Comparison of ENCODE assay signal across 8 cellular contexts in the genomic region with DNA sequence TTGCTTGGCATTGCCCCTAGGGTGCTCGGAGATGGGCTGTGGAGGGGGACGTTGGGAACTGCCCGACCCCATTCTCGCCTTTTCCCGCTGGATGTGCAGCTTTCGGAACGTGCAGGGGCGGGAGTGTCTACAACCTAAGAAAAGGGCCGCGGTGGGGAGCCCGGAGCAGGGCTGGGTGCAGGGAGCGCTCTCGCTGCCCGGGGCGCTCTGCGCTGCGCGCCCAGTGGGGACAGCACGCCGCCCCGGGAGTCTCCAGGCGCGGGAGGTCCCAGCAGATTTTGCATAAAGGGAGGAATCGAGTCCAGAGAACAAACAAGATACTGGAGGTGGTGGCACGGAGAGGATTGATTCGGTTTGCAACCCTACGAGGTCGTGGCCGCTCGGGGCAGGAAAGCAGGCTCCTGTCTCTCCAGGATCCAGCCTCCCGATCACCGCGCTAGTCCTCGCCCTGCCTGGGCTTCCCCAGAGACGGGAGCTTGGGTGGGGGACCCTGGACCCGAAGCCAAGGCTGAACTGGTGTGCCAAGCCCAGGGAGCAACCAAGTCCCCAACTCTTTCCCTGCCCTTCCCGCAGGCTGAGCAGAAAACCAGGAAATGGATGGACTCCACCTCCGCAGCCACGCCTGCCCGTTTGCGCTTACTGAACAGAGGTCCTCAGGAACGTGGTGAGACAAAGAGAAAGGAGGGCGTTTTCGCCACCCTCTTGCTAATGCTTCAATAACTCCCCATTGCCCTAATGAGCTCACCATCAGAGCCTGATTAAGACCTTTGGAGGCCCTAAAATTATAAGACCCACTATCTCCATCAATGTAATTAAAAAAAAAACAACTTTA. TPM values are rescaled to one million over a fixed set of nuclear protein-coding genes. Genes with fewer than 3 reads are reported as not detected.
A peak's percentile ranks its signal among the peaks of the same experiment; 100 is the strongest.
DNase-seq lines count a peak whose midpoint lies in the region; ATAC-seq and TF ChIP-seq lines count a peak whose summit lies in the region.

No MANE protein-coding gene starts in this region.

- H3K4me3 ChIP-seq in ACC112 (ENCODE audit: low read depth, low read length), result peak overlapping the region; percentile 85
- peak overlapping the region; percentile 76 to 84 for H3K4me3 ChIP-seq in duodenal mucosa (ENCODE audit: low read depth in 1 of 2, low read length in 2 of 2)
- peak overlapping the region; percentile 55 for H3K4me3 ChIP-seq in lung
- H3K4me3 ChIP-seq in upper lobe of right lung, result peak overlapping the region; percentile 61

- ATAC-seq in lung (ENCODE audit: insufficient read depth, low FRiP score) (peak; percentile 84), upper lobe of right lung (peak; percentile 90), GM18517 (IDR thresholded peaks at IDR 0.05; ENCODE audit: unreplicated experiment) (no peak)
- no peak for ATAC-seq in effector memory CD8-positive, alpha-beta T cell (replicated peaks)

- H2AFZ ChIP-seq in ACC112 (ENCODE audit: low read length, unreplicated experiment) (peak overlapping the region; percentile 86), H9 (ENCODE audit: low read length) (no peak overlapping the region)

- no CpG with 5 or more reads among the region's 44 CpGs for WGBS in H9 (ENCODE audit: extremely low coverage, insufficient read length, low lambda C conversion rate)
- WGBS in lung, 2 donors, result 1% methylated on average over 41 to 44 of the region's 44 CpGs

- H3K4me1 ChIP-seq in ACC112 (ENCODE audit: control insufficient read depth, insufficient read depth, low read length, unreplicated experiment) (peaks cover 6% of the 10 kb centered on the region), H9 (ENCODE audit: insufficient read depth, low read length) (peaks cover 9% of the 10 kb centered on the region), duodenal mucosa (ENCODE audit: control insufficient read depth in 1 of 2, insufficient read depth in 2 of 2, low read length in 2 of 2) (peaks cover 10 to 18% of the 10 kb centered on the region in 2 donors), lung (ENCODE audit: control insufficient read depth in 2 of 2, insufficient read depth in 2 of 2, low read length in 2 of 2) (peaks cover 0 to 7% of the 10 kb centered on the region in 2 donors), upper lobe of right lung (peaks cover 13% of the 10 kb centered on the region)

- H3K79me1 ChIP-seq in H9 (ENCODE audit: insufficient read depth, low read depth, low read length, poor library complexity, severe bottlenecking), result no peaks in the 10 kb centered on the region

- no peak overlapping the region for H2BK15ac ChIP-seq in H9 (ENCODE audit: low read depth, low read length)

- H3K23me2 ChIP-seq in H9 (ENCODE audit: insufficient read length, low read depth, low read length, poor library complexity, severe bottlenecking), result peaks cover 11% of the 10 kb centered on the region

- no peak overlapping the region for H3K23ac ChIP-seq in H9 (ENCODE audit: insufficient read length, low read depth, low read length)

- 0 out of 2 replicates have a peak, but pooled peaks cover 4% of the 10 kb centered on the region for H3K27me3 ChIP-seq in ACC112 (ENCODE audit: insufficient read depth, low read length)
- H3K27me3 ChIP-seq in H9 (ENCODE audit: insufficient read depth, low read length), result peaks cover 2% of the 10 kb centered on the region; the same call in 1 of the 2 replicates
- H3K27me3 ChIP-seq in duodenal mucosa (ENCODE audit: control insufficient read depth in 1 of 2, insufficient read depth in 2 of 2, low read length in 2 of 2), result no peaks in the 10 kb centered on the region
- no peaks in the 10 kb centered on the region for H3K27me3 ChIP-seq in lung (ENCODE audit: control insufficient read depth, insufficient read depth)
- no peaks in the 10 kb centered on the region for H3K27me3 ChIP-seq in upper lobe of right lung

- TF ChIP-seq CTCF in H9 (conservative IDR thresholded peaks at IDR 0.05) (no peak), lung (IDR thresholded peaks at IDR 0.05; ENCODE audit: control extremely low read depth, extremely low read depth) (no peak), upper lobe of right lung (IDR thresholded peaks at IDR 0.05) (peak; percentile 11)

- no peak overlapping the region for H2AK5ac ChIP-seq in H9 (ENCODE audit: insufficient read length, low read length)

- no peak overlapping the region for H2BK5ac ChIP-seq in H9 (ENCODE audit: insufficient read length, low read length)

- H3K9ac ChIP-seq in H9 (ENCODE audit: extremely low read depth, insufficient read length, low read length) (peak overlapping the region; percentile 59), duodenal mucosa (ENCODE audit: low read depth in 1 of 2, low read length in 2 of 2) (peak overlapping the region; percentile 58 to 88)

- peak overlapping the region; percentile 88 for H3K18ac ChIP-seq in H9 (ENCODE audit: insufficient read length, low read depth, low read length)

- H4K91ac ChIP-seq in H9 (ENCODE audit: insufficient read length, low read depth, low read length), result no peak overlapping the region

- no peaks in the 10 kb centered on the region for H4K20me1 ChIP-seq in H9 (ENCODE audit: control insufficient read depth, insufficient read depth, insufficient read length)

- no peaks in the 10 kb centered on the region for H3K9me3 ChIP-seq in H9 (ENCODE audit: control insufficient read depth, low read depth, low read length)
- no peaks in the 10 kb centered on the region for H3K9me3 ChIP-seq in duodenal mucosa (ENCODE audit: control insufficient read depth in 1 of 2, low read length in 2 of 2)
- peaks cover 0 to 2% of the 10 kb centered on the region in 2 donors for H3K9me3 ChIP-seq in lung (ENCODE audit: control insufficient read depth in 2 of 2, insufficient read depth in 1 of 2, low read length in 1 of 2)
- H3K9me3 ChIP-seq in upper lobe of right lung, result no peaks in the 10 kb centered on the region

- H2BK12ac ChIP-seq in H9 (ENCODE audit: insufficient read length, low read depth, low read length), result no peak overlapping the region

- peak overlapping the region; percentile 70 for H2BK120ac ChIP-seq in H9 (ENCODE audit: low read depth, low read length, poor library complexity, severe bottlenecking)

- H3K36me3 ChIP-seq in ACC112 (ENCODE audit: insufficient read depth, low read length) (no peaks in the 10 kb centered on the region), duodenal mucosa (ENCODE audit: control insufficient read depth in 1 of 2, insufficient read depth in 2 of 2, low read length in 2 of 2) (no peaks in the 10 kb centered on the region), lung (ENCODE audit: control insufficient read depth in 2 of 2, insufficient read depth in 2 of 2, low read length in 2 of 2) (no peaks in the 10 kb centered on the region), upper lobe of right lung (no peaks in the 10 kb centered on the region)

- no peak overlapping the region for H2BK20ac ChIP-seq in H9 (ENCODE audit: low read depth, low read length, poor library complexity, severe bottlenecking)

- DNase-seq in H9 (peak; percentile 76), NCI-H774 (lab: John Stamatoyannopoulos, UW) (peak; percentile 78), lung (ENCODE audit: low spot score) (peak; percentile 64), upper lobe of right lung (peak; percentile 80)
- no peak for DNase-seq in effector memory CD8-positive, alpha-beta T cell

- no peak overlapping the region for H3T11ph ChIP-seq in H9 (ENCODE audit: low read length)

- H3K79me2 ChIP-seq in ACC112 (ENCODE audit: control insufficient read depth, insufficient read depth, low read length, unreplicated experiment), result no peaks in the 10 kb centered on the region
- no peaks in the 10 kb centered on the region for H3K79me2 ChIP-seq in H9 (ENCODE audit: insufficient read depth, low read length)

- H4K8ac ChIP-seq in H9 (replicated peaks; ENCODE audit: insufficient read length, low read depth, low read length), result no peak overlapping the region

- no peak overlapping the region; a peak in 1 of 7 replicates for H3K27ac Mint-ChIP-seq in H9
- H3K27ac Mint-ChIP-seq in effector memory CD8-positive, alpha-beta T cell, result no peak overlapping the region

- H3K9me3 Mint-ChIP-seq in H9, result peaks cover 15 to 19% of the 10 kb centered on the region in 2 experiments
- peaks cover 0 to 2% of the 10 kb centered on the region in 2 donors for H3K9me3 Mint-ChIP-seq in effector memory CD8-positive, alpha-beta T cell

- peaks cover 28 to 32% of the 10 kb centered on the region in 2 experiments for H3K4me1 Mint-ChIP-seq in H9
- H3K4me1 Mint-ChIP-seq in effector memory CD8-positive, alpha-beta T cell (ENCODE audit: low read depth in 2 of 2), result peaks cover 5 to 9% of the 10 kb centered on the region in 2 donors

- H3K4me3 Mint-ChIP-seq in H9, result peak overlapping the region; percentile 72 to 85
- peak overlapping the region in 1 of 2 donors; percentile 15 for H3K4me3 Mint-ChIP-seq in effector memory CD8-positive, alpha-beta T cell

- H3K27ac ChIP-seq in ACC112 (ENCODE audit: low read depth, low read length) (no peak overlapping the region), H9 (ENCODE audit: insufficient read length, low read depth, low read length) (no peak overlapping the region), duodenal mucosa (ENCODE audit: low read depth, low read length) (peak overlapping the region; percentile 41), lung (ENCODE audit: low read depth in 1 of 2, low read length in 1 of 2) (peak overlapping the region; percentile 27 to 66), upper lobe of right lung (peak overlapping the region; percentile 77)

- peak overlapping the region; percentile 91 for H3K14ac ChIP-seq in H9 (ENCODE audit: insufficient read depth, low read length)

- H3K4me2 ChIP-seq in H9 (ENCODE audit: insufficient read depth, insufficient read length, low read length), result peak overlapping the region; percentile 88

- intact Hi-C loops in upper lobe of right lung (cut with DNase I), result no loop called here

- H3K36me3 Mint-ChIP-seq in H9 (ENCODE audit: insufficient read depth in 1 of 3, low read depth in 3 of 3), result peaks cover 2 to 11% (median 4%) of the 10 kb centered on the region in 3 experiments; a peak in 4 of 7 replicates
- H3K36me3 Mint-ChIP-seq in effector memory CD8-positive, alpha-beta T cell (ENCODE audit: insufficient read depth), result no peaks in the 10 kb centered on the region

- H3K56ac ChIP-seq in H9 (ENCODE audit: insufficient read length, low read depth, low read length), result no peak overlapping the region

- H3K4ac ChIP-seq in H9 (ENCODE audit: low read depth, low read length), result no peak overlapping the region

- peak overlapping the region; percentile 20 for H4K5ac ChIP-seq in H9 (ENCODE audit: insufficient read length, low read depth, low read length)

- H3K27me3 Mint-ChIP-seq in H9 (ENCODE audit: low read depth), result peaks cover 62% of the 10 kb centered on the region
- H3K27me3 Mint-ChIP-seq in effector memory CD8-positive, alpha-beta T cell, result peaks cover 36 to 68% of the 10 kb centered on the region in 2 donors

RNA-seq across cellular contexts. Expression of a gene that starts 59.7 kb away (rescaled TPM):
- total RNA-seq in H9 (2021) (0.04 TPM in 1 of 2 replicates, not detected in the other), lung (under 1 TPM; 0.09 to 0.77 TPM), upper lobe of right lung (0.14 TPM)
- under 1 TPM; 0.03 to 0.08 TPM for polyA plus RNA-seq in lung

Comparison
In these comparisons a context has a peak if more than half of its experiments do, and no peak if none do; other contexts are left out.
1. H3K27ac ChIP-seq: peak in duodenal mucosa (single experiment), lung (2 of 2) and upper lobe of right lung (single experiment); none in ACC112 (single experiment) and H9 (single experiment).
2. DNase-seq: peak in H9 (single experiment), NCI-H774 (single experiment), lung (single experiment) and upper lobe of right lung (single experiment); none in effector memory CD8-positive, alpha-beta T cell (0 of 3).
3. ATAC-seq: peak in lung (single experiment) and upper lobe of right lung (single experiment); none in effector memory CD8-positive, alpha-beta T cell (single experiment) and GM18517 (single experiment).
4. Peak in every context shown above with its lines, with median percentiles within 50 percentile points of each other: H3K4me3 ChIP-seq.